9 cellular contexts compared by ENCODE assay signal in genomic region chr1:171740356-171740863, GRCh38. TPM values are rescaled to one million over a fixed set of nuclear protein-coding genes. Genes with fewer than 3 reads are reported as not detected.
A peak's percentile ranks its signal among the peaks of the same experiment; 100 is the strongest.
DNase-seq lines count a peak whose midpoint lies in the region; ATAC-seq and TF ChIP-seq lines count a peak whose summit lies in the region.
"Had no signal": no experiment of that assay in that cellular context is flagged by ENCODE, and none has a peak within 500 bp of the region (broad histone marks: within the 10 kb centered on the region; RNA-seq: fewer than 3 reads in every experiment).

No MANE protein-coding gene starts in this region.

- ATAC-seq in activated T-cell treated with anti-CD3 and anti-CD28 coated beads, Interleukin-2, amount 50 U/mL, for 4 hours = no peak

- no peak for DNase-seq in activated T-cell treated with anti-CD3 and anti-CD28 coated beads, Interleukin-2, amount 50 U/mL, for 4 hours
- no peak for DNase-seq in activated T-cell treated with anti-CD3 and anti-CD28 coated beads, Interleukin-2, amount 50 U/mL, for 48 hours
- no peak for DNase-seq in activated CD4-positive, alpha-beta memory T cell treated with anti-CD3 and anti-CD28 coated beads for 36 hours
- DNase-seq in glutamatergic neuron = no peak
- DNase-seq in ecto neural progenitor cell (ENCODE audit: low spot score) = no peak
- no peak for DNase-seq in NCI-H510A treated with DMSO at 0.1 percent for 48 hours (lab: John Stamatoyannopoulos, UW)
- no peak for DNase-seq in ureter (ENCODE audit: low spot score)
- DNase-seq: cortex of kidney had no signal

- intact Hi-C loops in activated CD4-positive, alpha-beta memory T cell treated with anti-CD3 and anti-CD28 coated beads for 36 hours (cut with micrococcal nuclease) = loop anchor here (5.0 to 10.0 kb wide), 5 partner anchors 102 to 1946 kb away; partner anchors contain the start of genes DNM3, METTL18, SCYL3 and SUCO

- POLR2A ChIA-PET in activated CD4-positive, alpha-beta memory T cell treated with anti-CD3 and anti-CD28 coated beads for 36 hours (lab: Charles Lee) = interaction anchor here (2.2 kb wide), 1 partner anchor 255 kb away, joined by 9 read pairs; the partner anchor contains the start of gene PRRC2C

- H3K9me3 Mint-ChIP-seq in activated T-cell treated with anti-CD3 and anti-CD28 coated beads, Interleukin-2, amount 50 U/mL, for 4 hours = no peaks in the 10 kb centered on the region
- H3K9me3 Mint-ChIP-seq in activated CD4-positive, alpha-beta memory T cell treated with anti-CD3 and anti-CD28 coated beads for 36 hours = no peaks in the 10 kb centered on the region
- H3K9me3 Mint-ChIP-seq in glutamatergic neuron (ENCODE audit: unreplicated experiment) = peaks cover 7% of the 10 kb centered on the region

- H3K4me1 Mint-ChIP-seq in activated T-cell treated with anti-CD3 and anti-CD28 coated beads, Interleukin-2, amount 50 U/mL, for 4 hours (ENCODE audit: low read depth) = peaks cover 60% of the 10 kb centered on the region
- peaks cover 48% of the 10 kb centered on the region for H3K4me1 Mint-ChIP-seq in activated CD4-positive, alpha-beta memory T cell treated with anti-CD3 and anti-CD28 coated beads for 36 hours (ENCODE audit: low read depth)
- peaks cover 22% of the 10 kb centered on the region for H3K4me1 Mint-ChIP-seq in glutamatergic neuron (ENCODE audit: low read depth, unreplicated experiment)

- H3K4me3 Mint-ChIP-seq in activated T-cell treated with anti-CD3 and anti-CD28 coated beads, Interleukin-2, amount 50 U/mL, for 4 hours = peak overlapping the region; percentile 98
- peak overlapping the region; percentile 99 for H3K4me3 Mint-ChIP-seq in activated CD4-positive, alpha-beta memory T cell treated with anti-CD3 and anti-CD28 coated beads for 36 hours
- peak overlapping the region; percentile 99 for H3K4me3 Mint-ChIP-seq in glutamatergic neuron (ENCODE audit: unreplicated experiment)

- CTCF ChIA-PET in activated CD4-positive, alpha-beta memory T cell treated with anti-CD3 and anti-CD28 coated beads for 36 hours (lab: Charles Lee) = interaction anchor here (1.5 kb wide), 1 partner anchor 96 kb away, joined by 6 read pairs; no protein-coding TSS in a partner anchor

- H3K27me3 Mint-ChIP-seq in activated T-cell treated with anti-CD3 and anti-CD28 coated beads, Interleukin-2, amount 50 U/mL, for 4 hours (ENCODE audit: low read depth) = no peaks in the 10 kb centered on the region
- no peaks in the 10 kb centered on the region for H3K27me3 Mint-ChIP-seq in activated CD4-positive, alpha-beta memory T cell treated with anti-CD3 and anti-CD28 coated beads for 36 hours
- H3K27me3 Mint-ChIP-seq in glutamatergic neuron (ENCODE audit: unreplicated experiment) = peaks cover 4% of the 10 kb centered on the region

- H3K36me3 Mint-ChIP-seq in activated T-cell treated with anti-CD3 and anti-CD28 coated beads, Interleukin-2, amount 50 U/mL, for 4 hours (ENCODE audit: insufficient read depth) = peaks cover 16% of the 10 kb centered on the region
- H3K36me3 Mint-ChIP-seq in activated CD4-positive, alpha-beta memory T cell treated with anti-CD3 and anti-CD28 coated beads for 36 hours = peaks cover 13% of the 10 kb centered on the region
- no peaks in the 10 kb centered on the region for H3K36me3 Mint-ChIP-seq in glutamatergic neuron (ENCODE audit: unreplicated experiment)

- peak overlapping the region; percentile 85 for H3K27ac Mint-ChIP-seq in activated CD4-positive, alpha-beta memory T cell treated with anti-CD3 and anti-CD28 coated beads for 36 hours
- H3K27ac Mint-ChIP-seq in glutamatergic neuron (ENCODE audit: unreplicated experiment) = peak overlapping the region; percentile 28

- no peak for TF ChIP-seq CTCF in glutamatergic neuron (IDR thresholded peaks at IDR 0.05; ENCODE audit: partially characterized antibody, unreplicated experiment)

- H3K27ac ChIP-seq in temporal lobe (ENCODE audit: low read depth, low read length) = peak overlapping the region; percentile 88

RNA-seq across cellular contexts. Expression of gene VAMP4, which starts 1.5 kb away (rescaled TPM):
- 1 to 10 TPM; 6.4 to 8.0 (median 6.9) TPM for total RNA-seq in activated T-cell treated with anti-CD3 and anti-CD28 coated beads, Interleukin-2, amount 50 U/mL, for 4 hours
- 10 to 100 TPM; 13.2 to 14.2 TPM for total RNA-seq in activated CD4-positive, alpha-beta memory T cell treated with anti-CD3 and anti-CD28 coated beads for 36 hours
- total RNA-seq in glutamatergic neuron (ENCODE audit: unreplicated experiment) (8.4 TPM), temporal lobe (25.3 TPM), ureter (16.3 TPM)

RNA-seq across cellular contexts. Expression of gene METTL13, which starts 41.0 kb away (rescaled TPM):
- 10 to 100 TPM; 68.6 to 83.3 (median 77.7) TPM for total RNA-seq in activated T-cell treated with anti-CD3 and anti-CD28 coated beads, Interleukin-2, amount 50 U/mL, for 4 hours
- 10 to 100 TPM; 45.6 to 49.8 TPM for total RNA-seq in activated CD4-positive, alpha-beta memory T cell treated with anti-CD3 and anti-CD28 coated beads for 36 hours
- 21.4 TPM for total RNA-seq in glutamatergic neuron (ENCODE audit: unreplicated experiment)
- total RNA-seq in temporal lobe = 17.2 TPM
- total RNA-seq in ureter = 36.3 TPM
